ENCODE assay signal across 1 cellular context in the genomic region with DNA sequence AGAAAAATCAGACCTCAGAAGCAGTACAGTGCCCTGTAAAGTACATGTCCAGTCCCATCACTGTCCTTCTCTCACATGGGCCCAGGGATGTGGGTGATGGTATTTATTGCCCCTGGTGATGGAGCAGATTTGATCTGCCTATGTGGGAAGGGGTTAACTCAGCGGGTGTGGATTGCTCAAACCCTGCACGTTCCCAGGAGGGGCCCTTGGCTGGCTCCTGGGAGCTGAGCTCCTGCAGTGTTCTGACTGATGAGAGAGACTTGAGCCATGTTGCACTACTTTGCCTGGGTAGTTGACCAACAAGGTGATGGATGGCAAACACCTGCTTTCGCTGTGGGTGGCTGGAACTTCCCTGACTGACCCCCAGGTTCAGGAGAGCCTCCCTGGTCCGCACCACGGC. TPM values are rescaled to one million over a fixed set of nuclear protein-coding genes. Genes with fewer than 3 reads are reported as not detected.
"Had no signal": no experiment of that assay in that cellular context is flagged by ENCODE, and none has a peak within 500 bp of the region (broad histone marks: within the 10 kb centered on the region; RNA-seq: fewer than 3 reads in every experiment).

No MANE protein-coding gene starts in this region.

RNA-seq across cellular contexts. Expression of gene AHRR, which starts 21.6 kb away (rescaled TPM):
- total RNA-seq: ascending aorta had no signal
